ENCODE assay signal across 8 cellular contexts in genomic region chr21:34807881-34808568, GRCh38.
A peak's percentile ranks its signal among the peaks of the same experiment; 100 is the strongest.
DNase-seq lines count a peak whose midpoint lies in the region; ATAC-seq and FAIRE-seq lines count a peak whose summit lies in the region.

No MANE protein-coding gene starts in this region.

- FAIRE-seq in RCC 7860 (lab: Jason Lieb, UNC) = peak; percentile 69

- DNase-seq in RCC 7860 (ENCODE audit: low spot score) (peak; percentile 89), kidney tubule cell (ENCODE audit: low spot score) (peak; percentile 94), NCI-H774 (lab: John Stamatoyannopoulos, UW) (no peak)
- peak; percentile 75 for DNase-seq in activated naive CD4-positive, alpha-beta T cell treated with Interleukin-2 at 50 U/mL for 16 hours
- peak; percentile 59 to 64 for DNase-seq in stimulated activated CD8-positive, alpha-beta memory T cell treated with anti-CD3 and anti-CD28 coated beads, Interleukin-2, amount 100 ng/mL, for 48 hours (ENCODE audit: low read depth in 2 of 2)

- ATAC-seq in GM18868 (IDR thresholded peaks at IDR 0.05; ENCODE audit: unreplicated experiment) (peak; percentile 15), GM18870 (IDR thresholded peaks at IDR 0.05; ENCODE audit: unreplicated experiment) (no peak), HG02852 (IDR thresholded peaks at IDR 0.05; ENCODE audit: unreplicated experiment) (no peak)
